Comparison of ENCODE assay signal across 1 cellular context in genomic region chr20:61896058-61896961, GRCh38.
A peak's percentile ranks its signal among the peaks of the same experiment; 100 is the strongest.
TF ChIP-seq lines count a peak whose summit lies in the region.

No MANE protein-coding gene starts in this region.

TF ChIP-seq in K562, 482 proteins besides CTCF, POLR2A, EP300 and RAD21 (continued from another document and continues in another):
- TF ChIP-seq ZBTB33 (CRISPR knock-in tag; IDR thresholded peaks at IDR 0.05) (no peak), ZNF449 (CRISPR knock-in tag; IDR thresholded peaks at IDR 0.05) (no peak), RCOR1 (IDR thresholded peaks at IDR 0.05; ENCODE audit: borderline replicate concordance in 1 of 2, low read depth in 2 of 2, low read length in 2 of 2) (0 out of 4 replicates have a peak, but pooled peaks of 1 of the 2 experiments have one; percentile 24), CBX1 (IDR thresholded peaks at IDR 0.05; ENCODE audit: low read depth) (no peak), NCOR1 (IDR thresholded peaks at IDR 0.05) (no peak), FOS (IDR thresholded peaks at IDR 0.05; ENCODE audit: extremely low read depth, insufficient read length) (no peak), ZNF609 (CRISPR knock-in tag; IDR thresholded peaks at IDR 0.05; ENCODE audit: borderline replicate concordance) (no peak), SNIP1 (IDR thresholded peaks at IDR 0.05; ENCODE audit: low read depth) (no peak), ZNF740 (CRISPR knock-in tag; IDR thresholded peaks at IDR 0.05) (no peak), ZNF740 (tag; IDR thresholded peaks at IDR 0.05) (no peak), ZNF830 (CRISPR knock-in tag; IDR thresholded peaks at IDR 0.05) (no peak), BRD4 (IDR thresholded peaks at IDR 0.05) (no peak), ZBED1 (IDR thresholded peaks at IDR 0.05) (no peak), TBL1XR1 (IDR thresholded peaks at IDR 0.05; ENCODE audit: low read length in 2 of 2) (no peak), CHD2 (IDR thresholded peaks at IDR 0.05; ENCODE audit: low read depth, low read length) (no peak), NRF1 (conservative IDR thresholded peaks at IDR 0.05 in 1 of 2, IDR thresholded peaks at IDR 0.05 in 1 of 2) (0 out of 4 replicates have a peak, but pooled peaks of 1 of the 2 experiments have one; percentile 12), EGR1 (conservative IDR thresholded peaks at IDR 0.05) (no peak), STAT6 (CRISPR knock-in tag; IDR thresholded peaks at IDR 0.05) (no peak), PTTG1 (tag; IDR thresholded peaks at IDR 0.05; ENCODE audit: low read depth) (no peak), XRCC5 (IDR thresholded peaks at IDR 0.05; ENCODE audit: low read depth, low read length) (no peak), MLLT1 (IDR thresholded peaks at IDR 0.05) (no peak), SMC3 (conservative IDR thresholded peaks at IDR 0.05; ENCODE audit: insufficient read depth, low read depth, low read length) (peak; percentile 82), JUND (IDR thresholded peaks at IDR 0.05; ENCODE audit: borderline replicate concordance, low read depth, low read length) (0 out of 2 replicates have a peak, but pooled peaks have one; percentile 5), JUND (tag; IDR thresholded peaks at IDR 0.05; ENCODE audit: borderline replicate concordance, low read depth, low read length) (no peak), PURB (CRISPR knock-in tag; IDR thresholded peaks at IDR 0.05; ENCODE audit: low read depth) (no peak), RNF2 (IDR thresholded peaks at IDR 0.05) (no peak), CREM (IDR thresholded peaks at IDR 0.05; ENCODE audit: low read depth) (0 out of 2 replicates have a peak, but pooled peaks have one; percentile 18), IFI16 (CRISPR knock-in tag; IDR thresholded peaks at IDR 0.05) (no peak), ESRRA (IDR thresholded peaks at IDR 0.05; ENCODE audit: borderline replicate concordance, low read depth) (no peak), HNRNPL (IDR thresholded peaks at IDR 0.05; ENCODE audit: low read depth, low read length) (no peak), C11orf30 (IDR thresholded peaks at IDR 0.05; ENCODE audit: low read depth) (no peak), SMARCA4 (IDR thresholded peaks at IDR 0.05) (no peak), ZNF75A (CRISPR knock-in tag; IDR thresholded peaks at IDR 0.05) (no peak), NCOA1 (IDR thresholded peaks at IDR 0.05; ENCODE audit: low read depth) (no peak), TGIF2 (CRISPR knock-in tag; IDR thresholded peaks at IDR 0.05) (no peak), TAF7 (tag; IDR thresholded peaks at IDR 0.05) (no peak), UBTF (IDR thresholded peaks at IDR 0.05; ENCODE audit: borderline replicate concordance in 1 of 2, low read depth in 2 of 2, low read length in 2 of 2) (no peak), STAG1 (CRISPR knock-in tag; IDR thresholded peaks at IDR 0.05; ENCODE audit: borderline replicate concordance) (peak; percentile 80; the same call in 1 of the 2 replicates), PHF21A (IDR thresholded peaks at IDR 0.05; ENCODE audit: borderline replicate concordance, low read depth) (no peak), ILF3 (IDR thresholded peaks at IDR 0.05; ENCODE audit: borderline replicate concordance) (no peak), BHLHE40 (IDR thresholded peaks at IDR 0.05; ENCODE audit: low read length) (0 out of 2 replicates have a peak, but pooled peaks have one; percentile 8)
- TF ChIP-seq, protein P1, sequence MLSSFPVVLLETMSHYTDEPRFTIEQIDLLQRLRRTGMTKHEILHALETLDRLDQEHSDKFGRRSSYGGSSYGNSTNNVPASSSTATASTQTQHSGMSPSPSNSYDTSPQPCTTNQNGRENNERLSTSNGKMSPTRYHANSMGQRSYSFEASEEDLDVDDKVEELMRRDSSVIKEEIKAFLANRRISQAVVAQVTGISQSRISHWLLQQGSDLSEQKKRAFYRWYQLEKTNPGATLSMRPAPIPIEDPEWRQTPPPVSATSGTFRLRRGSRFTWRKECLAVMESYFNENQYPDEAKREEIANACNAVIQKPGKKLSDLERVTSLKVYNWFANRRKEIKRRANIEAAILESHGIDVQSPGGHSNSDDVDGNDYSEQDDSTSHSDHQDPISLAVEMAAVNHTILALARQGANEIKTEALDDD (IDR thresholded peaks at IDR 0.05): no peak
- TF ChIP-seq, protein P2, sequence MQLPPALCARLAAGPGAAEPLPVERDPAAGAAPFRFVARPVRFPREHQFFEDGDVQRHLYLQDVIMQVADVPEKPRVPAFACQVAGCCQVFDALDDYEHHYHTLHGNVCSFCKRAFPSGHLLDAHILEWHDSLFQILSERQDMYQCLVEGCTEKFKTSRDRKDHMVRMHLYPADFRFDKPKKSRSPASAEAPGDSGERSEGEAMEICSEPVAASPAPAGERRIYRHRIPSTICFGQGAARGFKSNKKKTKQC (CRISPR knock-in tag; IDR thresholded peaks at IDR 0.05): no peak
- TF ChIP-seq, protein P3, sequence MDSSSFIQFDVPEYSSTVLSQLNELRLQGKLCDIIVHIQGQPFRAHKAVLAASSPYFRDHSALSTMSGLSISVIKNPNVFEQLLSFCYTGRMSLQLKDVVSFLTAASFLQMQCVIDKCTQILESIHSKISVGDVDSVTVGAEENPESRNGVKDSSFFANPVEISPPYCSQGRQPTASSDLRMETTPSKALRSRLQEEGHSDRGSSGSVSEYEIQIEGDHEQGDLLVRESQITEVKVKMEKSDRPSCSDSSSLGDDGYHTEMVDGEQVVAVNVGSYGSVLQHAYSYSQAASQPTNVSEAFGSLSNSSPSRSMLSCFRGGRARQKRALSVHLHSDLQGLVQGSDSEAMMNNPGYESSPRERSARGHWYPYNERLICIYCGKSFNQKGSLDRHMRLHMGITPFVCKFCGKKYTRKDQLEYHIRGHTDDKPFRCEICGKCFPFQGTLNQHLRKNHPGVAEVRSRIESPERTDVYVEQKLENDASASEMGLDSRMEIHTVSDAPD (CRISPR knock-in tag; IDR thresholded peaks at IDR 0.05): no peak
- TF ChIP-seq, protein P4, sequence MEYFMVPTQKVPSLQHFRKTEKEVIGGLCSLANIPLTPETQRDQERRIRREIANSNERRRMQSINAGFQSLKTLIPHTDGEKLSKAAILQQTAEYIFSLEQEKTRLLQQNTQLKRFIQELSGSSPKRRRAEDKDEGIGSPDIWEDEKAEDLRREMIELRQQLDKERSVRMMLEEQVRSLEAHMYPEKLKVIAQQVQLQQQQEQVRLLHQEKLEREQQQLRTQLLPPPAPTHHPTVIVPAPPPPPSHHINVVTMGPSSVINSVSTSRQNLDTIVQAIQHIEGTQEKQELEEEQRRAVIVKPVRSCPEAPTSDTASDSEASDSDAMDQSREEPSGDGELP (CRISPR knock-in tag; IDR thresholded peaks at IDR 0.05; ENCODE audit: borderline replicate concordance): no peak; the same call in 1 of the 2 replicates
